1 cellular context compared by ENCODE assay signal in the genomic region with DNA sequence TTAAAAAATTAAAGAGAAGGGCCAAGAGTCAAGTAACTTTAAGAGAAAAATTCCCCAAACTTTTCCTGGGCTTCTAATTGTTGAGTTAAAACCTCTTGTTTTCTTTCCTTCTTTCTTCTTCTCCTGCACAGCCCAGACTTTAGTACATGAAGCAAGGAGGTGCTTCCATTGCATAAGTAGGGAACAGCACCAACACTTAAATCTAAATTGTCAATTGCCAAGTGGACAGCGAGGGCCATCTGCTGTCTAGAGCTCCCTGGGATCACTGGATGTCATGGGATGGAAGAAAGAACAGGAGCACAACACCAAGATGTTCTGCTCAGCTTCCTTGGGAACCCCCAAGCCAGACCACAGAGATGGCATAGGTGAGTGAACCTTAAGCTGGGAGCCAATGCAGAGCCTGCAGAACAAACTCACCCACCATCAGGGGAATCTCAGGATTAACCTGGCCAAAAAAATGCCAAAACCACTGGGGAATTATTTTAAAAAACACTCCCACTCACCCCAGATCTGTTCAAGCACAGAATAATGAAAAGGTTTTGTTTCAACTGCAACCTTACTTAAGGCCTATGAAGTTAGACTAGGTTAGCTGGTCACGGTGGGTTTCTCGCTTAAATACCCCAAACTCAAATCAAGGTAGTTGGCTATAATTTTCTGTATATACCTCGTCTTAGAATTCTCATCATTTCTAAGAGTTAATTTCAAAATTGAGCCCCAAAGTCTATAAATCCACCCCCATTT.
A peak's percentile ranks its signal among the peaks of the same experiment; 100 is the strongest.
TF ChIP-seq lines count a peak whose summit lies in the region.

No MANE protein-coding gene starts in this region.

TF ChIP-seq in K562, 482 proteins besides CTCF, POLR2A, EP300 and RAD21 (continued from another document and continues in another):
- TF ChIP-seq, protein P1, sequence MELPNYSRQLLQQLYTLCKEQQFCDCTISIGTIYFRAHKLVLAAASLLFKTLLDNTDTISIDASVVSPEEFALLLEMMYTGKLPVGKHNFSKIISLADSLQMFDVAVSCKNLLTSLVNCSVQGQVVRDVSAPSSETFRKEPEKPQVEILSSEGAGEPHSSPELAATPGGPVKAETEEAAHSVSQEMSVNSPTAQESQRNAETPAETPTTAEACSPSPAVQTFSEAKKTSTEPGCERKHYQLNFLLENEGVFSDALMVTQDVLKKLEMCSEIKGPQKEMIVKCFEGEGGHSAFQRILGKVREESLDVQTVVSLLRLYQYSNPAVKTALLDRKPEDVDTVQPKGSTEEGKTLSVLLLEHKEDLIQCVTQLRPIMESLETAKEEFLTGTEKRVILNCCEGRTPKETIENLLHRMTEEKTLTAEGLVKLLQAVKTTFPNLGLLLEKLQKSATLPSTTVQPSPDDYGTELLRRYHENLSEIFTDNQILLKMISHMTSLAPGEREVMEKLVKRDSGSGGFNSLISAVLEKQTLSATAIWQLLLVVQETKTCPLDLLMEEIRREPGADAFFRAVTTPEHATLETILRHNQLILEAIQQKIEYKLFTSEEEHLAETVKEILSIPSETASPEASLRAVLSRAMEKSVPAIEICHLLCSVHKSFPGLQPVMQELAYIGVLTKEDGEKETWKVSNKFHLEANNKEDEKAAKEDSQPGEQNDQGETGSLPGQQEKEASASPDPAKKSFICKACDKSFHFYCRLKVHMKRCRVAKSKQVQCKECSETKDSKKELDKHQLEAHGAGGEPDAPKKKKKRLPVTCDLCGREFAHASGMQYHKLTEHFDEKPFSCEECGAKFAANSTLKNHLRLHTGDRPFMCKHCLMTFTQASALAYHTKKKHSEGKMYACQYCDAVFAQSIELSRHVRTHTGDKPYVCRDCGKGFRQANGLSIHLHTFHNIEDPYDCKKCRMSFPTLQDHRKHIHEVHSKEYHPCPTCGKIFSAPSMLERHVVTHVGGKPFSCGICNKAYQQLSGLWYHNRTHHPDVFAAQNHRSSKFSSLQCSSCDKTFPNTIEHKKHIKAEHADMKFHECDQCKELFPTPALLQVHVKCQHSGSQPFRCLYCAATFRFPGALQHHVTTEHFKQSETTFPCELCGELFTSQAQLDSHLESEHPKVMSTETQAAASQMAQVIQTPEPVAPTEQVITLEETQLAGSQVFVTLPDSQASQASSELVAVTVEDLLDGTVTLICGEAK (IDR thresholded peaks at IDR 0.05), result 0 out of 2 replicates have a peak, but pooled peaks have one; percentile 25
- TF ChIP-seq, protein P1 (CRISPR knock-in tag; IDR thresholded peaks at IDR 0.05), result no peak
- TF ChIP-seq GATAD2B (IDR thresholded peaks at IDR 0.05; ENCODE audit: borderline replicate concordance) (no peak), CREB3 (tag; conservative IDR thresholded peaks at IDR 0.05; ENCODE audit: low read depth) (peak; percentile 16; the same call in 1 of the 2 replicates), ZNF76 (CRISPR knock-in tag; IDR thresholded peaks at IDR 0.05; ENCODE audit: borderline replicate concordance) (no peak), PTRF (tag; IDR thresholded peaks at IDR 0.05) (0 out of 2 replicates have a peak, but pooled peaks have one; percentile 53), MAFK (IDR thresholded peaks at IDR 0.05; ENCODE audit: low read length) (no peak), ZSCAN29 (IDR thresholded peaks at IDR 0.05) (no peak), JUN (IDR thresholded peaks at IDR 0.05; ENCODE audit: borderline replicate concordance, low read depth, low read length) (0 out of 2 replicates have a peak, but pooled peaks have one; percentile 4), JUN (CRISPR knock-in tag; IDR thresholded peaks at IDR 0.05; ENCODE audit: borderline replicate concordance) (no peak), ZNF175 (CRISPR knock-in tag; IDR thresholded peaks at IDR 0.05; ENCODE audit: low read depth) (peak; percentile 8; the same call in 1 of the 2 replicates), MGA (IDR thresholded peaks at IDR 0.05) (no peak), EHMT2 (IDR thresholded peaks at IDR 0.05) (no peak), GTF2A2 (tag; IDR thresholded peaks at IDR 0.05) (peak; percentile 30; the same call in 1 of the 2 replicates), CREB1 (IDR thresholded peaks at IDR 0.05) (no peak), CREB1 (CRISPR knock-in tag; IDR thresholded peaks at IDR 0.05) (no peak), CEBPG (CRISPR knock-in tag; IDR thresholded peaks at IDR 0.05) (peak; percentile 61; the same call in 1 of the 2 replicates), CEBPG (tag; conservative IDR thresholded peaks at IDR 0.05 in 1 of 2, IDR thresholded peaks at IDR 0.05 in 1 of 2) (peak; percentile 78 to 91), SAFB2 (IDR thresholded peaks at IDR 0.05; ENCODE audit: borderline replicate concordance, low read depth, low read length, severe bottlenecking) (no peak), NFE2 (IDR thresholded peaks at IDR 0.05; ENCODE audit: low read depth) (no peak), ZNF707 (CRISPR knock-in tag; conservative IDR thresholded peaks at IDR 0.05) (no peak), PHF8 (IDR thresholded peaks at IDR 0.05; ENCODE audit: borderline replicate concordance, low read length) (peak; percentile 29; the same call in 1 of the 2 replicates), BHLHE40 (IDR thresholded peaks at IDR 0.05; ENCODE audit: low read length) (0 out of 2 replicates have a peak, but pooled peaks have one; percentile 45), CEBPB (tag; IDR thresholded peaks at IDR 0.05) (peak; percentile 71; the same call in 1 of the 2 replicates), TCF3 (CRISPR knock-in tag; IDR thresholded peaks at IDR 0.05) (no peak), MIER1 (IDR thresholded peaks at IDR 0.05; ENCODE audit: low read depth) (no peak; the same call in 1 of the 2 replicates), ZNF584 (CRISPR knock-in tag; IDR thresholded peaks at IDR 0.05; ENCODE audit: low read depth) (peak; percentile 34; the same call in 1 of the 2 replicates)
- TF ChIP-seq, protein P2, sequence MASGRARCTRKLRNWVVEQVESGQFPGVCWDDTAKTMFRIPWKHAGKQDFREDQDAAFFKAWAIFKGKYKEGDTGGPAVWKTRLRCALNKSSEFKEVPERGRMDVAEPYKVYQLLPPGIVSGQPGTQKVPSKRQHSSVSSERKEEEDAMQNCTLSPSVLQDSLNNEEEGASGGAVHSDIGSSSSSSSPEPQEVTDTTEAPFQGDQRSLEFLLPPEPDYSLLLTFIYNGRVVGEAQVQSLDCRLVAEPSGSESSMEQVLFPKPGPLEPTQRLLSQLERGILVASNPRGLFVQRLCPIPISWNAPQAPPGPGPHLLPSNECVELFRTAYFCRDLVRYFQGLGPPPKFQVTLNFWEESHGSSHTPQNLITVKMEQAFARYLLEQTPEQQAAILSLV (tag; IDR thresholded peaks at IDR 0.05), result 0 out of 2 replicates have a peak, but pooled peaks have one; percentile 10
- TF ChIP-seq, protein P3, sequence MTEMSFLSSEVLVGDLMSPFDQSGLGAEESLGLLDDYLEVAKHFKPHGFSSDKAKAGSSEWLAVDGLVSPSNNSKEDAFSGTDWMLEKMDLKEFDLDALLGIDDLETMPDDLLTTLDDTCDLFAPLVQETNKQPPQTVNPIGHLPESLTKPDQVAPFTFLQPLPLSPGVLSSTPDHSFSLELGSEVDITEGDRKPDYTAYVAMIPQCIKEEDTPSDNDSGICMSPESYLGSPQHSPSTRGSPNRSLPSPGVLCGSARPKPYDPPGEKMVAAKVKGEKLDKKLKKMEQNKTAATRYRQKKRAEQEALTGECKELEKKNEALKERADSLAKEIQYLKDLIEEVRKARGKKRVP (CRISPR knock-in tag; IDR thresholded peaks at IDR 0.05), result no peak
